Comparison of ENCODE assay signal across 9 cellular contexts in the genomic region with DNA sequence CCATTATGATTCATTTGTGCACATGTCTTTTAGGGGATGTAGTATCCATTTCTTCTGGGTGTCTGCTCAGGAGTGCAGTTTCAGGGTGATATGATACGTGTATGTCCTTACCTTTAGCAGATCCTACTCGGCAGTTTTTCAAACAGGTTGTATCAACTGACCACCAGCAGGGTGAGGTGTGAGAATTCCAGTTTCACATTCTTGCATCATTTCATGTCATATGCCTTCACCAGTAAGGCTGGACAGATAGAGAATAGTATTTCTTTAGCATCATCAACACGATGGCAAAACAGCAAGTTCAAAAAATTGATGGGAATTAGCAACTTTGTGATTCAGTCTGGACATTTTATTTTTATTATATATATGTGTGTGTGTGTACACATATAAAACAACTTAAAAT.
"Had no signal": no experiment of that assay in that cellular context is flagged by ENCODE, and none has a peak within 500 bp of the region (broad histone marks: within the 10 kb centered on the region; RNA-seq: fewer than 3 reads in every experiment).

No MANE protein-coding gene starts in this region.

- H3K4me3 ChIP-seq: GM23338 had no signal

- H3K27ac Mint-ChIP-seq: GM23338, H9, HFFc6 had no signal

- DNase-seq: H9, HCEC 1CT, HFFc6, IMR-90, KBM-7 had no signal

- FAIRE-seq: H1, H54, HTR-8/SVneo had no signal

- H3K4me1 Mint-ChIP-seq: GM23338 had no signal

- H2AFZ ChIP-seq: GM23338 had no signal

- ATAC-seq: GM23338 had no signal

- H3K4me3 Mint-ChIP-seq: GM23338, H9, HFFc6 had no signal

- H3K4me2 ChIP-seq: GM23338 had no signal
